Comparison of ENCODE assay signal across 19 cellular contexts in the genomic region with DNA sequence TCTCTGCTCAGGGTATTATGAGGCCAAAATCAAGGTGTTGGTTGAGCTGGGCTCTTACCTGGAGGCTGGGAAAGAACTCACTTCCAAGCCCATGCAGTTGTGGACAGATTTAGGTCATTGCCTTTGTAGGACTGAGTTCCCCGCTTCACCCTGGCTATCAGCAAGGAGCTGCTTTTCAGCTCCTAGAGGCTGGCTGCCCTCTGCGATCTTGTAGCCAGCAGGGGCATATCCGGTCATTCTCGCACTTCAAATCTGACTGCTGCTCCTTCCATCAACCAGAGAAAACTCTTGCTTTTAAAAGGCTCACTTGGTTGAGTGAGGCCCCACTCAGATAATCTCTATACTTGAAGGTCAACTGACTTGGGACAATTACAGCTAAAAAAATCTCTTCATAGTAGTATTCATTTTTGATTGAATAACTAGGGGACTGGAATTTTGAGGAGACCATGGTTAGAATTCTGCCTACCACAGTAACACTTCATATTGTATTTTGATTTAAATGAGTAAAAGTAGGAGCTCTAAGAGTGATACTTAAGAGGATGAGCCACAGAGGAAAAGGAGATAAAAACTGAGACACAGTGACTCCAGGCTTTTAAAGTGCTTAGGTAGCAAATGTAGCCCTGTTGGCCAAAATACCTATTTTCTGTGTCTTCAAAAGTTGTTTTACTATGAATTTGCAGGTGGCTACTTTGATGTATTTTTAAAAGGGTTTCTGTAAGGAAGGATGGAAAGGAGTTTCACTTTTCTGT.
DNase-seq lines count a peak whose midpoint lies in the region; ATAC-seq, FAIRE-seq and TF ChIP-seq lines count a peak whose summit lies in the region.
"Had no signal": no experiment of that assay in that cellular context is flagged by ENCODE, and none has a peak within 500 bp of the region (broad histone marks: within the 10 kb centered on the region; RNA-seq: fewer than 3 reads in every experiment).

No MANE protein-coding gene starts in this region.

- H3K27me3 Mint-ChIP-seq in HFFc6 (ENCODE audit: insufficient read depth): no peaks in the 10 kb centered on the region; the same call in 1 of the 2 replicates
- no peaks in the 10 kb centered on the region for H3K27me3 Mint-ChIP-seq in osteocyte (ENCODE audit: unreplicated experiment)
- H3K27me3 Mint-ChIP-seq in T-helper 2 cell treated with Interferon-gamma antibody and Interleukin-4, amounts not matched to agents 5 μg/mL and 100 μg/mL, for 36 hours (ENCODE audit: low read depth): peaks cover 8% of the 10 kb centered on the region
- H3K27me3 Mint-ChIP-seq: activated CD4-positive, alpha-beta T cell treated with anti-CD3 and anti-CD28 coated beads, Interleukin-2, amount 10 ng/mL, durations not matched to agents 7 days and 5 days; memory B cell; stimulated activated naive CD8-positive, alpha-beta T cell treated with anti-CD3 and anti-CD28 coated beads, Interleukin-15, Interleukin-2, amounts not matched to agents 100 ng/mL and 50 ng/mL, for 24 hours had no signal

- H3K4me3 Mint-ChIP-seq in HFFc6 (peak overlapping the region; percentile 64), osteocyte (ENCODE audit: unreplicated experiment) (peak overlapping the region; percentile 62)
- no peak overlapping the region for H3K4me3 Mint-ChIP-seq in T-helper 2 cell treated with Interferon-gamma antibody and Interleukin-4, amounts not matched to agents 5 μg/mL and 100 μg/mL, for 36 hours
- H3K4me3 Mint-ChIP-seq: activated CD4-positive, alpha-beta T cell treated with anti-CD3 and anti-CD28 coated beads, Interleukin-2, amount 10 ng/mL, durations not matched to agents 7 days and 5 days; memory B cell; stimulated activated naive CD8-positive, alpha-beta T cell treated with anti-CD3 and anti-CD28 coated beads, Interleukin-15, Interleukin-2, amounts not matched to agents 100 ng/mL and 50 ng/mL, for 24 hours had no signal

- no peak for TF ChIP-seq POLR2A in erythroblast (IDR thresholded peaks at IDR 0.05; ENCODE audit: low read length)

- H3K36me3 ChIP-seq in brain microvascular endothelial cell (replicated peaks) (no peaks in the 10 kb centered on the region), kidney (ENCODE audit: control insufficient read depth in 1 of 2, insufficient read depth in 2 of 2, low read length in 2 of 2) (peaks cover 0 to 2% of the 10 kb centered on the region in 2 donors)
- H3K36me3 ChIP-seq: SJSA1, uterus had no signal

- TF ChIP-seq CTCF in HFFc6 (IDR thresholded peaks at IDR 0.05): no peak
- TF ChIP-seq CTCF in brain microvascular endothelial cell (IDR thresholded peaks at IDR 0.05; ENCODE audit: low read depth, low read length, missing control alignments): no peak
- TF ChIP-seq CTCF in osteocyte (IDR thresholded peaks at IDR 0.05): no peak
- TF ChIP-seq CTCF in kidney (IDR thresholded peaks at IDR 0.05; ENCODE audit: borderline replicate concordance, extremely low read depth, insufficient read depth): no peak

- H3K9me3 Mint-ChIP-seq in HFFc6: no peaks in the 10 kb centered on the region
- H3K9me3 Mint-ChIP-seq in osteocyte (ENCODE audit: unreplicated experiment): no peaks in the 10 kb centered on the region
- H3K9me3 Mint-ChIP-seq in T-helper 2 cell treated with Interferon-gamma antibody and Interleukin-4, amounts not matched to agents 5 μg/mL and 100 μg/mL, for 36 hours: no peaks in the 10 kb centered on the region
- H3K9me3 Mint-ChIP-seq: activated CD4-positive, alpha-beta T cell treated with anti-CD3 and anti-CD28 coated beads, Interleukin-2, amount 10 ng/mL, durations not matched to agents 7 days and 5 days; memory B cell; stimulated activated naive CD8-positive, alpha-beta T cell treated with anti-CD3 and anti-CD28 coated beads, Interleukin-15, Interleukin-2, amounts not matched to agents 100 ng/mL and 50 ng/mL, for 24 hours had no signal

- in situ Hi-C loops in brain microvascular endothelial cell (cut with HindIII; ENCODE audit: low pct_ligation_motif_present, low sequenced_read_pairs): no loop called here

- peak; percentile 78 for ATAC-seq in left ventricle myocardium superior
- no peak for ATAC-seq in HG02885 (IDR thresholded peaks at IDR 0.05; ENCODE audit: poor library complexity, unreplicated experiment)

- H3K4me1 Mint-ChIP-seq in HFFc6 (ENCODE audit: low read depth) (peaks cover 25% of the 10 kb centered on the region), osteocyte (ENCODE audit: unreplicated experiment) (peaks cover 42% of the 10 kb centered on the region)
- no peaks in the 10 kb centered on the region for H3K4me1 Mint-ChIP-seq in T-helper 2 cell treated with Interferon-gamma antibody and Interleukin-4, amounts not matched to agents 5 μg/mL and 100 μg/mL, for 36 hours (ENCODE audit: low read depth)

- no peak for DNase-seq in HFFc6
- no peak for DNase-seq in brain microvascular endothelial cell
- peak; percentile 37 for DNase-seq in left ventricle myocardium superior
- no peak for DNase-seq in osteocyte (ENCODE audit: extremely low spot score, unreplicated experiment)
- DNase-seq in kidney: no peak
- no peak for DNase-seq in T-helper 2 cell treated with Interferon-gamma antibody and Interleukin-4, amounts not matched to agents 5 μg/mL and 100 μg/mL, for 36 hours (ENCODE audit: low spot score)
- DNase-seq in erythroblast (lab: John Stamatoyannopoulos, UW): no peak
- DNase-seq: activated CD4-positive, alpha-beta T cell treated with anti-CD3 and anti-CD28 coated beads, Interleukin-2, amount 10 ng/mL, durations not matched to agents 7 days and 5 days; NCI-H1105 treated with DMSO at 0.1 percent for 48 hours; NCI-H345; T-helper 9 cell; uterus had no signal

- no peaks in the 10 kb centered on the region for H3K27me3 ChIP-seq in brain microvascular endothelial cell (replicated peaks)
- H3K27me3 ChIP-seq: SJSA1, uterus had no signal

- H3K4me1 ChIP-seq in kidney (ENCODE audit: control insufficient read depth in 1 of 2, insufficient read depth in 1 of 2, low read depth in 1 of 2, low read length in 2 of 2): no peaks in the 10 kb centered on the region
- H3K4me1 ChIP-seq: uterus had no signal

- H3K9ac ChIP-seq in kidney (ENCODE audit: low read length in 2 of 2): no peak overlapping the region

- intact Hi-C loops in left ventricle myocardium superior (cut with micrococcal nuclease) (no loop called here), kidney (cut with DNase I) (no loop called here)

- H3K36me3 Mint-ChIP-seq in HFFc6 (ENCODE audit: low read depth) (0 out of 2 replicates have a peak, but pooled peaks cover 4% of the 10 kb centered on the region), osteocyte (ENCODE audit: unreplicated experiment) (peaks cover 10% of the 10 kb centered on the region)
- H3K36me3 Mint-ChIP-seq in T-helper 2 cell treated with Interferon-gamma antibody and Interleukin-4, amounts not matched to agents 5 μg/mL and 100 μg/mL, for 36 hours (ENCODE audit: low read depth): peaks cover 3% of the 10 kb centered on the region

- peak overlapping the region; percentile 87 for H3K27ac ChIP-seq in brain microvascular endothelial cell
- H3K27ac ChIP-seq in kidney (ENCODE audit: low read depth in 2 of 2, low read length in 2 of 2): no peak overlapping the region
- H3K27ac ChIP-seq: coronary artery, SJSA1, uterus had no signal

- no peaks in the 10 kb centered on the region for H3K9me3 ChIP-seq in kidney (ENCODE audit: control insufficient read depth in 1 of 2, low read length in 2 of 2)
- H3K9me3 ChIP-seq: SJSA1, uterus had no signal

- H3K4me3 ChIP-seq in brain microvascular endothelial cell (ENCODE audit: low read depth, low read length): no peak overlapping the region
- no peak overlapping the region for H3K4me3 ChIP-seq in kidney (ENCODE audit: low read length in 2 of 2)
- H3K4me3 ChIP-seq: coronary artery, SJSA1, skin epidermis, uterus had no signal

- peak overlapping the region; percentile 41 for H3K27ac Mint-ChIP-seq in HFFc6
- peak overlapping the region; percentile 95 for H3K27ac Mint-ChIP-seq in osteocyte (ENCODE audit: unreplicated experiment)
- H3K27ac Mint-ChIP-seq in T-helper 2 cell treated with Interferon-gamma antibody and Interleukin-4, amounts not matched to agents 5 μg/mL and 100 μg/mL, for 36 hours: no peak overlapping the region
- H3K27ac Mint-ChIP-seq: activated CD4-positive, alpha-beta T cell treated with anti-CD3 and anti-CD28 coated beads, Interleukin-2, amount 10 ng/mL, durations not matched to agents 7 days and 5 days; memory B cell; stimulated activated naive CD8-positive, alpha-beta T cell treated with anti-CD3 and anti-CD28 coated beads, Interleukin-15, Interleukin-2, amounts not matched to agents 100 ng/mL and 50 ng/mL, for 24 hours had no signal

- FAIRE-seq in kidney (lab: Jason Lieb, UNC): no peak
- FAIRE-seq: GM18507 had no signal
